In genomic region chr10:104260775-104261115, GRCh38 we compare ENCODE assay signal across 8 cellular contexts. TPM values are rescaled to one million over a fixed set of nuclear protein-coding genes. Genes with fewer than 3 reads are reported as not detected.
DNase-seq lines count a peak whose midpoint lies in the region; ATAC-seq, FAIRE-seq and TF ChIP-seq lines count a peak whose summit lies in the region.

No MANE protein-coding gene starts in this region.

- no peak overlapping the region for H3K4me3 ChIP-seq in CD8-positive, alpha-beta T cell (ENCODE audit: low read depth, low read length)
- H3K4me3 ChIP-seq in PC-3 (ENCODE audit: low read length) (no peak overlapping the region), coronary artery (no peak overlapping the region)
- no peak overlapping the region for H3K4me3 ChIP-seq in effector memory CD4-positive, alpha-beta T cell (ENCODE audit: insufficient read depth, low read depth, low read length, poor library complexity, severe bottlenecking)

- FAIRE-seq in urothelium cell line (lab: Jason Lieb, UNC): no peak

- TF ChIP-seq CTCF in CD8-positive, alpha-beta T cell (IDR thresholded peaks at IDR 0.05): no peak
- no peak for TF ChIP-seq CTCF in PC-3 (conservative IDR thresholded peaks at IDR 0.05; ENCODE audit: low read depth, low read length)
- TF ChIP-seq CTCF in coronary artery (IDR thresholded peaks at IDR 0.05): no peak

- no peaks in the 10 kb centered on the region for H3K27me3 Mint-ChIP-seq in CD8-positive, alpha-beta T cell (ENCODE audit: low read depth)

- H3K27ac ChIP-seq in CD8-positive, alpha-beta T cell (ENCODE audit: low read depth, low read length): no peak overlapping the region
- H3K27ac ChIP-seq in PC-3 (ENCODE audit: low read length): peak overlapping the region; percentile 42
- H3K27ac ChIP-seq in coronary artery: peak overlapping the region; percentile 46 to 51
- H3K27ac ChIP-seq in effector memory CD4-positive, alpha-beta T cell (ENCODE audit: insufficient read depth, low read length, poor library complexity, severe bottlenecking): no peak overlapping the region

- no peaks in the 10 kb centered on the region for H3K9me3 Mint-ChIP-seq in CD8-positive, alpha-beta T cell

- peaks cover 81% of the 10 kb centered on the region for H3K4me1 Mint-ChIP-seq in CD8-positive, alpha-beta T cell (ENCODE audit: low read depth)

- peaks cover 5% of the 10 kb centered on the region for H3F3A ChIP-seq in PC-3 (ENCODE audit: low read length, unreplicated experiment)

- H2AFZ ChIP-seq in PC-3 (ENCODE audit: low read length): no peak overlapping the region

- ATAC-seq in CD8-positive, alpha-beta T cell: peak; percentile 47
- peak; percentile 87 for ATAC-seq in PC-3

- H3K4me3 Mint-ChIP-seq in CD8-positive, alpha-beta T cell: peak overlapping the region; percentile 19

- peaks cover 78% of the 10 kb centered on the region for H3K36me3 Mint-ChIP-seq in CD8-positive, alpha-beta T cell

- peaks cover 38% of the 10 kb centered on the region for H3K4me1 ChIP-seq in CD8-positive, alpha-beta T cell (ENCODE audit: insufficient read depth, low read length)
- peaks cover 33% of the 10 kb centered on the region for H3K4me1 ChIP-seq in PC-3 (ENCODE audit: insufficient read depth, low read length)
- H3K4me1 ChIP-seq in effector memory CD4-positive, alpha-beta T cell (ENCODE audit: control insufficient read depth, insufficient read depth, low read length, poor library complexity, severe bottlenecking): peaks cover 20% of the 10 kb centered on the region

- H3K27ac Mint-ChIP-seq in CD8-positive, alpha-beta T cell: peak overlapping the region; percentile 89

- no peaks in the 10 kb centered on the region for H3K27me3 ChIP-seq in CD8-positive, alpha-beta T cell (ENCODE audit: insufficient read depth, low read length)
- H3K27me3 ChIP-seq in PC-3 (ENCODE audit: low read length): no peaks in the 10 kb centered on the region
- H3K27me3 ChIP-seq in effector memory CD4-positive, alpha-beta T cell (replicated peaks; ENCODE audit: control insufficient read depth, insufficient read depth, low read length, poor library complexity, severe bottlenecking): no peaks in the 10 kb centered on the region

- CTCF ChIA-PET in CD8-positive, alpha-beta T cell (lab: Charles Lee): interaction anchor here (1.2 to 3.4 kb wide), 3 partner anchors 13 to 90 kb away, joined by 3 to 25 read pairs (median 16); no protein-coding TSS in a partner anchor
- CTCF ChIA-PET in PC-3 (lab: Charles Lee): no interaction called here

- no peak overlapping the region for H3K9ac ChIP-seq in PC-3 (ENCODE audit: low read length)

- intact Hi-C loops in CD8-positive, alpha-beta T cell (cut with DNase I, micrococcal nuclease): no loop called here
- intact Hi-C loops in PC-3 (cut with micrococcal nuclease): no loop called here

- H3K36me3 ChIP-seq in CD8-positive, alpha-beta T cell (ENCODE audit: insufficient read depth, low read length): peaks cover 14% of the 10 kb centered on the region
- peaks cover 35% of the 10 kb centered on the region for H3K36me3 ChIP-seq in PC-3 (ENCODE audit: low read depth, low read length)
- peaks cover 38% of the 10 kb centered on the region for H3K36me3 ChIP-seq in effector memory CD4-positive, alpha-beta T cell (ENCODE audit: control insufficient read depth, insufficient read depth, low read length)

- H3K4me2 ChIP-seq in PC-3 (ENCODE audit: low read length): peak overlapping the region; percentile 59

- POLR2A ChIA-PET in CD8-positive, alpha-beta T cell (lab: Charles Lee): interaction anchor here (0.6 kb wide), 1 partner anchor 507 kb away, joined by 3 read pairs; no protein-coding TSS in a partner anchor
- POLR2A ChIA-PET in PC-3 (lab: Charles Lee; ENCODE audit: unreplicated experiment): interaction anchor here (0.5 kb wide), 1 partner anchor 9 kb away, joined by 7 read pairs; no protein-coding TSS in a partner anchor

- H3K79me2 ChIP-seq in PC-3 (ENCODE audit: low read length): peaks cover 96% of the 10 kb centered on the region

- H3K9me3 ChIP-seq in CD8-positive, alpha-beta T cell (ENCODE audit: low read length): no peaks in the 10 kb centered on the region
- no peaks in the 10 kb centered on the region for H3K9me3 ChIP-seq in PC-3 (ENCODE audit: low read length)
- H3K9me3 ChIP-seq in effector memory CD4-positive, alpha-beta T cell (ENCODE audit: control insufficient read depth, low read length): no peaks in the 10 kb centered on the region

- no TSS peak for BruUV-seq in PC-3 (replicated peaks; lab: Mats Ljungman, UMichigan)

- no peak for DNase-seq in CD8-positive, alpha-beta T cell
- DNase-seq in PC-3: peak; percentile 42
- no peak for DNase-seq in coronary artery (ENCODE audit: low spot score)
- DNase-seq in non-pigmented ciliary epithelial cell (ENCODE audit: low read depth): peak; percentile 43
- no peak for DNase-seq in NCI-H2029 (lab: John Stamatoyannopoulos, UW)
- no peak for DNase-seq in effector memory CD4-positive, alpha-beta T cell
- DNase-seq in cerebellum (ENCODE audit: low spot score): no peak
- no peak for DNase-seq in urothelium cell line (ENCODE audit: low spot score)

- 0 out of 2 replicates have a peak, but pooled peaks cover 4% of the 10 kb centered on the region for H4K20me1 ChIP-seq in PC-3 (ENCODE audit: low read length)

- H3K9me2 ChIP-seq in PC-3 (replicated peaks; ENCODE audit: low read length): no peaks in the 10 kb centered on the region

RNA-seq across cellular contexts. Expression of gene GSTO1, which starts 6.1 kb away (rescaled TPM):
- 10 to 100 TPM in 1 of 2 experiments, 1 to 10 TPM in 1; 9.8 to 11.8 TPM for total RNA-seq in CD8-positive, alpha-beta T cell
- total RNA-seq in PC-3 (2014; rRNA removed) (38.2 and 46.0 TPM in 2 replicates), cerebellum (7.9 TPM)

RNA-seq across cellular contexts. Expression of gene GSTO2, which starts 8.2 kb away (rescaled TPM):
- total RNA-seq in CD8-positive, alpha-beta T cell: under 1 TPM; 0.49 to 0.75 TPM
- total RNA-seq in PC-3 (2014; rRNA removed) (8.1 and 13.8 TPM in 2 replicates), cerebellum (2.2 TPM)

RNA-seq across cellular contexts. Expression of gene CFAP43, which starts 28.6 kb away (rescaled TPM):
- total RNA-seq in CD8-positive, alpha-beta T cell: not detected
- total RNA-seq in PC-3 (2014; rRNA removed) (0.17 and 0.44 TPM in 2 replicates), cerebellum (9.1 TPM)

Comparison
In these comparisons a context has a peak if more than half of its experiments do, and no peak if none do; other contexts are left out.
1. DNase-seq: peak in PC-3 (single experiment) and non-pigmented ciliary epithelial cell (single experiment); none in CD8-positive, alpha-beta T cell (0 of 7), coronary artery (single experiment), NCI-H2029 (single experiment), effector memory CD4-positive, alpha-beta T cell (0 of 3), cerebellum (single experiment) and urothelium cell line (single experiment).
2. H3K27ac ChIP-seq: peak in PC-3 (single experiment) and coronary artery (2 of 2); none in CD8-positive, alpha-beta T cell (single experiment) and effector memory CD4-positive, alpha-beta T cell (single experiment).